ENCODE assay signal across 17 cellular contexts in the genomic region with DNA sequence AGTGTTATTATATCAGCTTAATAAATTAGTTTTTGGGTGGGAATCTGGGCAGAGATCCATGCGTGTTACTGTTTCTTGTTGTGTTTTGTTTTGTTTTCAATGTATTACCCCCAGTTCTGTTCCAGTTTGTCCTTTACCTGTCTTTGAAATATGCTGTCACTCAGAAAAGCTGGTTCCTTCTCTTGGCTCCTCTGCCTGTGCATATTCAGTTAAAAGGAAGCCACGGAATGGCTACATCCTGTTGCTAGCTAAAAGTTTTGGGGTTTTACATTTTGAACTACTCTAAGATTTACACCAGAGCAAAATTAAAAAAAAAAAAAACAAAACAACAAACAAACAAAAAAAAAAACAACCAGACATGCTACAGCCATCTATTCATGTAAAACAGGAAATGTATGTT.
DNase-seq lines count a peak whose midpoint lies in the region; ATAC-seq and TF ChIP-seq lines count a peak whose summit lies in the region.
"Had no signal": no experiment of that assay in that cellular context is flagged by ENCODE, and none has a peak within 500 bp of the region (broad histone marks: within the 10 kb centered on the region; RNA-seq: fewer than 3 reads in every experiment).

No MANE protein-coding gene starts in this region.

- no peak for TF ChIP-seq CTCF in OCI-LY3 (IDR thresholded peaks at IDR 0.05; ENCODE audit: low read depth, low read length)

- peaks cover 7% of the 10 kb centered on the region for H3K9me3 Mint-ChIP-seq in activated CD4-positive, alpha-beta T cell treated with anti-CD3 and anti-CD28 coated beads, Interleukin-2, amount 10 ng/mL, durations not matched to agents 24 days and 14 days
- H3K9me3 Mint-ChIP-seq: CD8-positive, alpha-beta T cell had no signal

- no peak overlapping the region for H3K9ac ChIP-seq in OCI-LY3 (ENCODE audit: low read length)
- H3K9ac ChIP-seq: BLaER1 treated with 17β-estradiol and CSF1 and Interleukin-3, amounts not matched to agents 10 nM and 100 nM; GM23248 had no signal

- H3K27me3 ChIP-seq in OCI-LY3 (ENCODE audit: low read depth, low read length): no peaks in the 10 kb centered on the region; the same call in 1 of the 2 replicates
- no peaks in the 10 kb centered on the region for H3K27me3 ChIP-seq in effector memory CD4-positive, alpha-beta T cell (replicated peaks; ENCODE audit: control insufficient read depth, insufficient read depth, low read length, poor library complexity, severe bottlenecking)

- no peak overlapping the region for H3K27ac ChIP-seq in OCI-LY3 (ENCODE audit: low read length)
- no peak overlapping the region for H3K27ac ChIP-seq in effector memory CD4-positive, alpha-beta T cell (ENCODE audit: insufficient read depth, low read length, poor library complexity, severe bottlenecking)
- H3K27ac ChIP-seq: BLaER1 treated with 17β-estradiol and CSF1 and Interleukin-3, amounts not matched to agents 10 nM and 100 nM; GM23248 had no signal

- peak; percentile 33 for DNase-seq in activated CD4-positive, alpha-beta T cell treated with anti-CD3 and anti-CD28 coated beads, Interleukin-2, amount 10 ng/mL, durations not matched to agents 24 days and 14 days
- no peak for DNase-seq in activated CD4-positive, alpha-beta T cell treated with anti-CD3 and anti-CD28 coated beads, Interleukin-2, amount 50 U/mL, for 4 hours
- peak; percentile 51 for DNase-seq in Jurkat, Clone E6-1 (ENCODE audit: low read depth, low spot score)
- DNase-seq in stimulated activated CD4-positive, alpha-beta T cell treated with anti-CD3 and anti-CD28 coated beads, Interleukin-1b, Interleukin-23, amount 100 ng/mL, for 48 hours: no peak
- no peak for DNase-seq in effector memory CD4-positive, alpha-beta T cell
- DNase-seq: 8988T; Calu3; CD8-positive, alpha-beta T cell; DMS 273 treated with DMSO at 0.1 percent for 48 hours; DMS53; GM23248; HFFc6; IMR-90 had no signal

- peaks cover 9% of the 10 kb centered on the region for H3K4me1 ChIP-seq in OCI-LY3 (ENCODE audit: low read length)
- no peaks in the 10 kb centered on the region for H3K4me1 ChIP-seq in effector memory CD4-positive, alpha-beta T cell (ENCODE audit: control insufficient read depth, insufficient read depth, low read length, poor library complexity, severe bottlenecking)

- H3K27ac Mint-ChIP-seq in activated CD4-positive, alpha-beta T cell treated with anti-CD3 and anti-CD28 coated beads, Interleukin-2, amount 10 ng/mL, durations not matched to agents 24 days and 14 days: no peak overlapping the region
- H3K27ac Mint-ChIP-seq: CD8-positive, alpha-beta T cell; HFFc6 had no signal

- H3K4me3 Mint-ChIP-seq in activated CD4-positive, alpha-beta T cell treated with anti-CD3 and anti-CD28 coated beads, Interleukin-2, amount 10 ng/mL, durations not matched to agents 24 days and 14 days: no peak overlapping the region
- H3K4me3 Mint-ChIP-seq: CD8-positive, alpha-beta T cell; HFFc6 had no signal

- H3K36me3 ChIP-seq in OCI-LY3 (replicated peaks; ENCODE audit: low read depth, low read length): no peaks in the 10 kb centered on the region
- no peaks in the 10 kb centered on the region for H3K36me3 ChIP-seq in effector memory CD4-positive, alpha-beta T cell (ENCODE audit: control insufficient read depth, insufficient read depth, low read length)

- H3K36me3 Mint-ChIP-seq in activated CD4-positive, alpha-beta T cell treated with anti-CD3 and anti-CD28 coated beads, Interleukin-2, amount 10 ng/mL, durations not matched to agents 24 days and 14 days (ENCODE audit: low read depth): no peaks in the 10 kb centered on the region
- H3K36me3 Mint-ChIP-seq: CD8-positive, alpha-beta T cell had no signal

- H3K9me3 ChIP-seq in OCI-LY3 (ENCODE audit: insufficient read depth, low read length): no peaks in the 10 kb centered on the region
- H3K9me3 ChIP-seq in effector memory CD4-positive, alpha-beta T cell (ENCODE audit: control insufficient read depth, low read length): no peaks in the 10 kb centered on the region
- H3K9me3 ChIP-seq: BLaER1 treated with 17β-estradiol and CSF1 and Interleukin-3, amounts not matched to agents 10 nM and 100 nM had no signal

- H3K27me3 Mint-ChIP-seq in activated CD4-positive, alpha-beta T cell treated with anti-CD3 and anti-CD28 coated beads, Interleukin-2, amount 10 ng/mL, durations not matched to agents 24 days and 14 days: no peaks in the 10 kb centered on the region

- H2AFZ ChIP-seq in OCI-LY3 (ENCODE audit: low read depth, low read length): no peak overlapping the region; the same call in 1 of the 2 replicates
- H2AFZ ChIP-seq: GM23248 had no signal

- H3K4me2 ChIP-seq in OCI-LY3 (ENCODE audit: low read length): 0 out of 2 replicates have a peak overlapping the region, but pooled peaks have one; percentile 10
- H3K4me2 ChIP-seq: BLaER1 treated with 17β-estradiol and CSF1 and Interleukin-3, amounts not matched to agents 10 nM and 100 nM had no signal

- no peaks in the 10 kb centered on the region for H3K79me2 ChIP-seq in OCI-LY3 (ENCODE audit: low read length)

- intact Hi-C loops in activated CD4-positive, alpha-beta T cell treated with anti-CD3 and anti-CD28 coated beads, Interleukin-2, amount 10 ng/mL, durations not matched to agents 24 days and 14 days (cut with micrococcal nuclease): no loop called here

- peaks cover 7% of the 10 kb centered on the region for H3K4me1 Mint-ChIP-seq in activated CD4-positive, alpha-beta T cell treated with anti-CD3 and anti-CD28 coated beads, Interleukin-2, amount 10 ng/mL, durations not matched to agents 24 days and 14 days

- H4K20me1 ChIP-seq in OCI-LY3 (ENCODE audit: insufficient read depth, low read length): no peaks in the 10 kb centered on the region
- H4K20me1 ChIP-seq: BLaER1 treated with 17β-estradiol and CSF1 and Interleukin-3, amounts not matched to agents 10 nM and 100 nM had no signal

- ATAC-seq in GM18870 (IDR thresholded peaks at IDR 0.05; ENCODE audit: unreplicated experiment): no peak
- ATAC-seq: CD8-positive, alpha-beta T cell; HCT116 had no signal

- H3K4me3 ChIP-seq in Jurkat, Clone E6-1 (ENCODE audit: low read length): no peak overlapping the region
- H3K4me3 ChIP-seq in OCI-LY3 (ENCODE audit: low read length): no peak overlapping the region
- H3K4me3 ChIP-seq in effector memory CD4-positive, alpha-beta T cell (ENCODE audit: insufficient read depth, low read depth, low read length, poor library complexity, severe bottlenecking): no peak overlapping the region
- H3K4me3 ChIP-seq: BLaER1 treated with 17β-estradiol and CSF1 and Interleukin-3, amounts not matched to agents 10 nM and 100 nM; GM23248 had no signal

Comparison
In these comparisons a context has a peak if more than half of its experiments do, and no peak if none do; other contexts are left out.
1. DNase-seq: peak in activated CD4-positive, alpha-beta T cell treated with anti-CD3 and anti-CD28 coated beads, Interleukin-2, amount 10 ng/mL, durations not matched to agents 24 days and 14 days (single experiment) and Jurkat, Clone E6-1 (single experiment); none in activated CD4-positive, alpha-beta T cell treated with anti-CD3 and anti-CD28 coated beads, Interleukin-2, amount 50 U/mL, for 4 hours (0 of 2), stimulated activated CD4-positive, alpha-beta T cell treated with anti-CD3 and anti-CD28 coated beads, Interleukin-1b, Interleukin-23, amount 100 ng/mL, for 48 hours (single experiment) and effector memory CD4-positive, alpha-beta T cell (0 of 3).